In genomic region chr3:128993461-128994172, GRCh38 we compare ENCODE assay signal across 8 cellular contexts. TPM values are rescaled to one million over a fixed set of nuclear protein-coding genes. Genes with fewer than 3 reads are reported as not detected.
DNase-seq lines count a peak whose midpoint lies in the region; ATAC-seq, FAIRE-seq and TF ChIP-seq lines count a peak whose summit lies in the region.

Gene CFAP92 (minus strand): TSS chr3:128994076. CDS start chr3:128993304, 772 bp downstream.

- no peak within 1 kb of the TSS for H2BK20ac ChIP-seq in IMR-90 (ENCODE audit: low read depth, low read length)

- no TSS peak for BruUV-seq in IMR-90 (replicated peaks; lab: Mats Ljungman, UMichigan)

- peak within 1 kb of the TSS; percentile 78 to 88 for H3K4me3 Mint-ChIP-seq in stimulated activated naive CD8-positive, alpha-beta T cell treated with anti-CD3 and anti-CD28 coated beads, Interleukin-15, amount 100 ng/mL, for 72 hours

- no peaks in the 10 kb centered on the region for H4K20me1 ChIP-seq in IMR-90 (ENCODE audit: insufficient read depth, low read length)

- H3K9me3 Mint-ChIP-seq in stimulated activated naive CD8-positive, alpha-beta T cell treated with anti-CD3 and anti-CD28 coated beads, Interleukin-15, amount 100 ng/mL, for 72 hours, result no peaks in the 10 kb centered on the region

- H4K91ac ChIP-seq in IMR-90 (ENCODE audit: insufficient read depth, low read depth, low read length) (no peak within 1 kb of the TSS), neuronal stem cell (ENCODE audit: low read depth, low read length, poor library complexity) (no peak within 1 kb of the TSS)

- peaks cover 40% of the 10 kb centered on the region for H3K4me1 Mint-ChIP-seq in stimulated activated naive CD8-positive, alpha-beta T cell treated with anti-CD3 and anti-CD28 coated beads, Interleukin-15, amount 100 ng/mL, for 72 hours

- H3K27me3 Mint-ChIP-seq in stimulated activated naive CD8-positive, alpha-beta T cell treated with anti-CD3 and anti-CD28 coated beads, Interleukin-15, amount 100 ng/mL, for 72 hours, result no peaks in the 10 kb centered on the region

- no peak within 1 kb of the TSS for H3K14ac ChIP-seq in IMR-90 (replicated peaks; ENCODE audit: low read depth, low read length)
- H3K14ac ChIP-seq in neuronal stem cell (ENCODE audit: low read length), result no peak within 1 kb of the TSS

- ATAC-seq in GM21360 (IDR thresholded peaks at IDR 0.05; ENCODE audit: unreplicated experiment) (peak; percentile 96), IMR-90 (ENCODE audit: low read depth) (peak; percentile 100)
- ATAC-seq in stimulated activated naive CD8-positive, alpha-beta T cell treated with anti-CD3 and anti-CD28 coated beads, Interleukin-15, amount 100 ng/mL, for 72 hours, result peak; percentile 97

- H3K18ac ChIP-seq in IMR-90 (ENCODE audit: low read depth, low read length) (no peak within 1 kb of the TSS), neuronal stem cell (ENCODE audit: low read length) (peak within 1 kb of the TSS; percentile 92)

- H2BK15ac ChIP-seq in IMR-90 (ENCODE audit: low read depth, low read length) (no peak within 1 kb of the TSS), neuronal stem cell (ENCODE audit: low read length) (peak within 1 kb of the TSS; percentile 69)

- POLR2A ChIA-PET in IMR-90 (lab: Charles Lee; ENCODE audit: unreplicated experiment), result no interaction called here

- H2AFZ ChIP-seq in IMR-90 (replicated peaks; ENCODE audit: low read length, poor library complexity) (peak within 1 kb of the TSS; percentile 92), neuronal stem cell (ENCODE audit: low read length) (peak within 1 kb of the TSS; percentile 83)

- no peak within 1 kb of the TSS for H3K9ac ChIP-seq in IMR-90 (ENCODE audit: low read depth, low read length)
- peak within 1 kb of the TSS; percentile 89 for H3K9ac ChIP-seq in neuronal stem cell (ENCODE audit: low read depth, low read length, poor library complexity)

- CTCF ChIA-PET in IMR-90 (lab: Yijun Ruan, JAX), result interaction anchor here (1.3 kb wide), 1 partner anchor 23 kb away, joined by 6 read pairs; no protein-coding TSS in a partner anchor

- TF ChIP-seq POLR2A in IMR-90 (IDR thresholded peaks at IDR 0.05; ENCODE audit: low read depth, low read length), result no peak
- no peak for TF ChIP-seq POLR2A in Peyer's patch (IDR thresholded peaks at IDR 0.05)

- peak within 1 kb of the TSS; percentile 63 for H2BK12ac ChIP-seq in neuronal stem cell (ENCODE audit: low read length)

- peak within 1 kb of the TSS; percentile 68 to 75 for H3K27ac Mint-ChIP-seq in stimulated activated naive CD8-positive, alpha-beta T cell treated with anti-CD3 and anti-CD28 coated beads, Interleukin-15, amount 100 ng/mL, for 72 hours

- in situ Hi-C loops in IMR-90 (cut with MboI; ENCODE audit: low sequenced_read_pairs), result no loop called here

- TF ChIP-seq RAD21 in IMR-90 (IDR thresholded peaks at IDR 0.05; ENCODE audit: low read length), result no peak

- H3K27ac ChIP-seq in C4-2B, result peak within 1 kb of the TSS; percentile 31
- H3K27ac ChIP-seq in IMR-90 (ENCODE audit: insufficient read depth, low read length), result no peak within 1 kb of the TSS
- H3K27ac ChIP-seq in Peyer's patch, result peak within 1 kb of the TSS in 1 of 4 donors; percentile 46
- H3K27ac ChIP-seq in neuronal stem cell (replicated peaks; ENCODE audit: low read length), result no peak within 1 kb of the TSS

- no peak within 1 kb of the TSS for H2AK9ac ChIP-seq in IMR-90 (replicated peaks; ENCODE audit: low read depth, low read length, poor library complexity)

- no peak within 1 kb of the TSS for H3K56ac ChIP-seq in IMR-90 (ENCODE audit: extremely low read depth, insufficient read depth, low read length)

- H3K4me3 ChIP-seq in IMR-90 (ENCODE audit: insufficient read depth, low read depth, low read length), result peak within 1 kb of the TSS; percentile 28
- H3K4me3 ChIP-seq in Peyer's patch, result peak within 1 kb of the TSS; percentile 22 to 48 (median 44)
- H3K4me3 ChIP-seq in neuronal stem cell (ENCODE audit: low read length in 2 of 2), result peak within 1 kb of the TSS; percentile 56 to 81

- H2BK120ac ChIP-seq in IMR-90 (ENCODE audit: low read depth, low read length) (no peak within 1 kb of the TSS), neuronal stem cell (ENCODE audit: low read depth, low read length) (no peak within 1 kb of the TSS)

- no peaks in the 10 kb centered on the region for H3K79me1 ChIP-seq in IMR-90 (ENCODE audit: low read depth in 1 of 2, low read length in 2 of 2)
- H3K79me1 ChIP-seq in neuronal stem cell (ENCODE audit: low read depth, low read length), result peaks cover 3% of the 10 kb centered on the region

- peak within 1 kb of the TSS; percentile 98 for H3K4me2 ChIP-seq in IMR-90 (ENCODE audit: low read depth, low read length)
- H3K4me2 ChIP-seq in neuronal stem cell (ENCODE audit: insufficient read depth, low read length, poor library complexity, severe bottlenecking), result peak within 1 kb of the TSS; percentile 98

- DNase-seq in IMR-90, result peak; percentile 40
- DNase-seq in Peyer's patch, result peak; percentile 83 to 95 (median 90)
- DNase-seq in activated effector memory CD4-positive, alpha-beta T cell treated with anti-CD3 and anti-CD28 coated beads, Interleukin-2, amount 50 U/mL, for 16 hours, result peak; percentile 97
- peak; percentile 79 to 95 for DNase-seq in frontal cortex (ENCODE audit: low spot score in 2 of 2)
- peak; percentile 80 for DNase-seq in neuronal stem cell (ENCODE audit: low spot score)
- DNase-seq in stimulated activated naive CD8-positive, alpha-beta T cell treated with anti-CD3 and anti-CD28 coated beads, Interleukin-15, amount 100 ng/mL, for 72 hours, result peak; percentile 84 to 90

- H4K5ac ChIP-seq in IMR-90 (ENCODE audit: low read depth, low read length), result no peak within 1 kb of the TSS

- no peaks in the 10 kb centered on the region for H3K9me3 ChIP-seq in IMR-90 (ENCODE audit: control insufficient read depth, insufficient read depth, low read length)
- no peaks in the 10 kb centered on the region for H3K9me3 ChIP-seq in Peyer's patch
- H3K9me3 ChIP-seq in neuronal stem cell (replicated peaks in 1 of 2; ENCODE audit: control insufficient read depth in 2 of 2, insufficient read depth in 1 of 2, low read depth in 1 of 2, low read length in 2 of 2), result no peaks in the 10 kb centered on the region

- H3K4me1 ChIP-seq in IMR-90 (ENCODE audit: control insufficient read depth, insufficient read depth, low read length), result peaks cover 7% of the 10 kb centered on the region; the same call in 1 of the 2 replicates
- H3K4me1 ChIP-seq in Peyer's patch, result peaks cover 0 to 17% (median 4%) of the 10 kb centered on the region in 4 donors
- H3K4me1 ChIP-seq in neuronal stem cell (ENCODE audit: control insufficient read depth in 2 of 2, insufficient read depth in 1 of 2, low read depth in 1 of 2, low read length in 2 of 2), result peaks cover 22 to 50% of the 10 kb centered on the region in 2 donors

- H3K23ac ChIP-seq in IMR-90 (ENCODE audit: low read depth, low read length) (no peak within 1 kb of the TSS), neuronal stem cell (ENCODE audit: low read depth, low read length, poor library complexity) (peak within 1 kb of the TSS; percentile 53)

- no peaks in the 10 kb centered on the region; the same call in 1 of the 2 replicates for H3K9me1 ChIP-seq in IMR-90 (ENCODE audit: insufficient read depth, low read length)

- no peak within 1 kb of the TSS for H4K8ac ChIP-seq in IMR-90 (ENCODE audit: low read depth in 2 of 2, low read length in 2 of 2)
- peak within 1 kb of the TSS; percentile 44 for H4K8ac ChIP-seq in neuronal stem cell (ENCODE audit: low read depth, low read length)

- FAIRE-seq in frontal cortex (lab: Jason Lieb, UNC), result no peak

- H3K36me3 ChIP-seq in IMR-90 (ENCODE audit: control insufficient read depth, insufficient read depth, low read length) (no peaks in the 10 kb centered on the region), Peyer's patch (no peaks in the 10 kb centered on the region), neuronal stem cell (replicated peaks in 1 of 2; ENCODE audit: control insufficient read depth in 2 of 2, insufficient read depth in 2 of 2, low read length in 2 of 2) (peaks cover 0 to 4% of the 10 kb centered on the region in 2 donors)

- H3K27me3 ChIP-seq in IMR-90 (ENCODE audit: control insufficient read depth, insufficient read depth, low read length) (peaks cover 50% of the 10 kb centered on the region), Peyer's patch (no peaks in the 10 kb centered on the region), neuronal stem cell (ENCODE audit: control insufficient read depth in 3 of 3, insufficient read depth in 3 of 3, low read depth in 1 of 3, low read length in 3 of 3) (peaks cover 0 to 4% (median 0%) of the 10 kb centered on the region in 3 experiments)

- no peak within 1 kb of the TSS for H3K4ac ChIP-seq in IMR-90 (ENCODE audit: low read depth, low read length)
- peak within 1 kb of the TSS; percentile 46 for H3K4ac ChIP-seq in neuronal stem cell (ENCODE audit: low read length)

- intact Hi-C loops in IMR-90 (cut with micrococcal nuclease), result no loop called here

- dilution Hi-C loops in IMR-90 (cut with HindIII; ENCODE audit: low sequenced_read_pairs, unreplicated experiment), result no loop called here

- H2BK5ac ChIP-seq in IMR-90 (ENCODE audit: low read depth, low read length, poor library complexity, severe bottlenecking) (no peak within 1 kb of the TSS), neuronal stem cell (ENCODE audit: low read length) (no peak within 1 kb of the TSS)

- 7% methylated on average over 16 of the region's 57 CpGs; no CpG with 5 or more reads in 1 of the 2 experiments for WGBS in IMR-90 (ENCODE audit: extremely low coverage in 2 of 2, insufficient read length in 1 of 2), 2 experiments
- WGBS in neuronal stem cell (ENCODE audit: extremely low coverage in 2 of 2, insufficient read length in 2 of 2, insufficient replicate concordance in 1 of 2), 2 donors, result no CpG with 5 or more reads among the region's 57 CpGs

- TF ChIP-seq CTCF in C4-2B (conservative IDR thresholded peaks at IDR 0.05), result no peak
- no peak for TF ChIP-seq CTCF in IMR-90 (conservative IDR thresholded peaks at IDR 0.05; ENCODE audit: low read depth, low read length)
- no peak for TF ChIP-seq CTCF in Peyer's patch (IDR thresholded peaks at IDR 0.05)

- H2AK5ac ChIP-seq in IMR-90 (ENCODE audit: low read depth, low read length), result no peak within 1 kb of the TSS
- peak within 1 kb of the TSS; percentile 74 for H2AK5ac ChIP-seq in neuronal stem cell (ENCODE audit: low read depth, low read length)

TF ChIP-seq in IMR-90, 13 proteins besides CTCF, POLR2A, EP300 and RAD21:
- TF ChIP-seq FOS (IDR thresholded peaks at IDR 0.05; ENCODE audit: low read depth, low read length) (no peak), MAZ (IDR thresholded peaks at IDR 0.05; ENCODE audit: borderline replicate concordance, low read depth, low read length) (no peak; the same call in 1 of the 2 replicates)

RNA-seq across cellular contexts. Expression of gene CFAP92, which starts in this region (rescaled TPM):
- total RNA-seq in IMR-90 (2012; rRNA removed) (not detected in 2 replicates), Peyer's patch (1 to 10 TPM in 3 of 4 donors, not detected in 1; 1.5 to 2.4 (median 1.7) TPM), frontal cortex (1.6 TPM)
- not detected in 2 replicates for polyA plus RNA-seq in IMR-90 (2012; rRNA removed)
- polyA plus RNA-seq in IMR-90 (2012; cell fraction: cytosol; rRNA removed), result not detected in 2 replicates
- not detected in 2 replicates for polyA plus RNA-seq in IMR-90 (2012; cell fraction: nucleus; rRNA removed; ENCODE audit: low replicate concordance)
- polyA plus RNA-seq in neuronal stem cell (2013, experiment 1 of 2), result 5.9 TPM
- 7.3 TPM for polyA plus RNA-seq in neuronal stem cell (2013, experiment 2 of 2)

Comparison
In these comparisons a context has a peak if more than half of its experiments do, and no peak if none do; other contexts are left out.
1. Peak in DNase-seq, ATAC-seq, H3K4me3 ChIP-seq and H3K4me2 ChIP-seq in IMR-90; RNA of the gene not detected or under 1 TPM.
2. DNase-seq: peak in every context shown above with its lines; median percentile 97 in activated effector memory CD4-positive, alpha-beta T cell treated with anti-CD3 and anti-CD28 coated beads, Interleukin-2, amount 50 U/mL, for 16 hours; 90 in Peyer's patch; 87 in frontal cortex; 87 in stimulated activated naive CD8-positive, alpha-beta T cell treated with anti-CD3 and anti-CD28 coated beads, Interleukin-15, amount 100 ng/mL, for 72 hours; 80 in neuronal stem cell; 40 in IMR-90.